Comparison of ENCODE assay signal across 8 cellular contexts in genomic region chr14:55097894-55098560, GRCh38. TPM values are rescaled to one million over a fixed set of nuclear protein-coding genes. Genes with fewer than 3 reads are reported as not detected.
DNase-seq lines count a peak whose midpoint lies in the region; ATAC-seq, FAIRE-seq and TF ChIP-seq lines count a peak whose summit lies in the region.

No MANE protein-coding gene starts in this region.

- CTCF ChIA-PET in activated CD4-positive, alpha-beta T cell treated with anti-CD3 and anti-CD28 coated beads for 36 hours (lab: Charles Lee) = interaction anchor here (0.5 to 1.9 kb wide), 9 partner anchors 9 to 234 kb away, joined by 3 to 9 read pairs (median 4); partner anchors contain the start of gene MAPK1IP1L
- CTCF ChIA-PET in endothelial cell of umbilical vein (lab: Charles Lee) = interaction anchor here (0.7 to 3.9 kb wide), 6 partner anchors 8 to 588 kb away, joined by 3 to 19 read pairs (median 4); partner anchors contain the start of gene CGRRF1

- no peak overlapping the region for H3K4me3 Mint-ChIP-seq in activated CD4-positive, alpha-beta T cell treated with anti-CD3 and anti-CD28 coated beads for 36 hours

- H3K27me3 Mint-ChIP-seq in activated CD4-positive, alpha-beta T cell treated with anti-CD3 and anti-CD28 coated beads for 36 hours = no peaks in the 10 kb centered on the region

- no peak overlapping the region for H3K4me2 ChIP-seq in endothelial cell of umbilical vein (ENCODE audit: insufficient read depth, low read length)

- H2AFZ ChIP-seq in endothelial cell of umbilical vein (ENCODE audit: low read depth, low read length) = peak overlapping the region; percentile 1

- no peaks in the 10 kb centered on the region for H3K9me1 ChIP-seq in endothelial cell of umbilical vein (replicated peaks; ENCODE audit: control insufficient read depth, extremely low read depth, insufficient read depth, low read length)

- no peaks in the 10 kb centered on the region for H3K9me3 Mint-ChIP-seq in activated CD4-positive, alpha-beta T cell treated with anti-CD3 and anti-CD28 coated beads for 36 hours (ENCODE audit: low read depth)

- peak; percentile 75 for ATAC-seq in activated CD4-positive, alpha-beta T cell treated with anti-CD3 and anti-CD28 coated beads for 36 hours
- ATAC-seq in HG03064 (IDR thresholded peaks at IDR 0.05; ENCODE audit: low read depth, unreplicated experiment) = peak; percentile 46

- DNase-seq in activated CD4-positive, alpha-beta T cell treated with anti-CD3 and anti-CD28 coated beads for 36 hours = peak; percentile 71
- DNase-seq in activated CD4-positive, alpha-beta T cell treated with anti-CD3 and anti-CD28 coated beads, Interleukin-2, amount 50 U/mL, for 1 hour = no peak
- peak in 3 of 5 experiments; percentile 26 to 88 (median 27) for DNase-seq in T-helper 2 cell
- DNase-seq in endothelial cell of umbilical vein (ENCODE audit: low read depth, low spot score) = no peak
- peak; percentile 21 for DNase-seq in stimulated activated CD8-positive, alpha-beta memory T cell treated with anti-CD3 and anti-CD28 coated beads, Interleukin-12 subunit alpha, Interleukin-12 subunit beta, amount 100 ng/mL, for 24 hours (ENCODE audit: extremely low read depth)
- no peak for DNase-seq in DMS153 (lab: John Stamatoyannopoulos, UW)
- DNase-seq in NCI-H748 treated with DMSO at 0.1 percent for 48 hours (lab: John Stamatoyannopoulos, UW) = no peak

- no peaks in the 10 kb centered on the region for H3K9me3 ChIP-seq in endothelial cell of umbilical vein (replicated peaks; ENCODE audit: control insufficient read depth, insufficient read depth, low read length)

- peaks cover 31% of the 10 kb centered on the region for H3K4me1 Mint-ChIP-seq in activated CD4-positive, alpha-beta T cell treated with anti-CD3 and anti-CD28 coated beads for 36 hours

- dilution Hi-C loops in endothelial cell of umbilical vein (cut with MboI; ENCODE audit: extremely low pct_ligation_motif_present, low sequenced_read_pairs) = no loop called here

- peak overlapping the region; percentile 81 for H3K27ac Mint-ChIP-seq in activated CD4-positive, alpha-beta T cell treated with anti-CD3 and anti-CD28 coated beads for 36 hours

- H3K36me3 ChIP-seq in endothelial cell of umbilical vein (ENCODE audit: control insufficient read depth in 2 of 2, extremely low read depth in 1 of 2, insufficient read depth in 2 of 2, low read length in 2 of 2) = no peaks in the 10 kb centered on the region

- H4K20me1 ChIP-seq in endothelial cell of umbilical vein (replicated peaks; ENCODE audit: control insufficient read depth, extremely low read depth, insufficient read depth, low read length) = no peaks in the 10 kb centered on the region

- no peak overlapping the region for H3K27ac ChIP-seq in endothelial cell of umbilical vein (ENCODE audit: insufficient read depth, low read depth, low read length)

- no peak for FAIRE-seq in endothelial cell of umbilical vein (lab: Jason Lieb, UNC)

- no peaks in the 10 kb centered on the region for H3K27me3 ChIP-seq in endothelial cell of umbilical vein (ENCODE audit: control insufficient read depth in 2 of 2, insufficient read depth in 2 of 2, low read length in 2 of 2)

- H3K4me1 ChIP-seq in endothelial cell of umbilical vein (ENCODE audit: control insufficient read depth, extremely low read depth, insufficient read depth, low read length) = peaks cover 13% of the 10 kb centered on the region

- BruUV-seq in endothelial cell of umbilical vein (replicated peaks; lab: Mats Ljungman, UMichigan) = no TSS peak

- no peaks in the 10 kb centered on the region for H3K79me2 ChIP-seq in endothelial cell of umbilical vein (ENCODE audit: control insufficient read depth, insufficient read depth, low read length)

- intact Hi-C loops in activated CD4-positive, alpha-beta T cell treated with anti-CD3 and anti-CD28 coated beads for 36 hours (cut with DNase I, micrococcal nuclease) = loop anchor here (1.0 to 10.0 kb wide), 4 partner anchors 29 to 334 kb away; partner anchors contain the start of gene MAPK1IP1L (in 1 of the 2)
- intact Hi-C loops in endothelial cell of umbilical vein (cut with micrococcal nuclease) = no loop called here

- no peaks in the 10 kb centered on the region for H3K36me3 Mint-ChIP-seq in activated CD4-positive, alpha-beta T cell treated with anti-CD3 and anti-CD28 coated beads for 36 hours (ENCODE audit: low read depth)

- no peak overlapping the region for H3K4me3 ChIP-seq in endothelial cell of umbilical vein (replicated peaks in 1 of 3; ENCODE audit: insufficient read depth in 1 of 3, low read depth in 1 of 3, low read length in 3 of 3)

- POLR2A ChIA-PET in activated CD4-positive, alpha-beta T cell treated with anti-CD3 and anti-CD28 coated beads for 36 hours (lab: Charles Lee) = interaction anchor here (0.7 to 1.5 kb wide), 4 partner anchors 10 to 256 kb away, joined by 3 to 5 read pairs (median 3); no protein-coding TSS in a partner anchor
- POLR2A ChIA-PET in endothelial cell of umbilical vein (lab: Charles Lee) = no interaction called here

- H3K9ac ChIP-seq in endothelial cell of umbilical vein (replicated peaks; ENCODE audit: extremely low read depth, insufficient read depth, low read length) = no peak overlapping the region

- no peak for TF ChIP-seq CTCF in endothelial cell of umbilical vein (IDR thresholded peaks at IDR 0.05; ENCODE audit: extremely low read depth in 1 of 2, insufficient read depth in 1 of 2, low read depth in 1 of 2, low read length in 2 of 2)

- no peak for TF ChIP-seq POLR2A in endothelial cell of umbilical vein (IDR thresholded peaks at IDR 0.05; ENCODE audit: low read depth, low read length)

TF ChIP-seq in endothelial cell of umbilical vein, 7 proteins besides CTCF, POLR2A, EP300 and RAD21:
- TF ChIP-seq EZH2 (IDR thresholded peaks at IDR 0.05; ENCODE audit: borderline replicate concordance, low read depth, low read length, severe bottlenecking) (no peak), GATA2 (IDR thresholded peaks at IDR 0.05; ENCODE audit: insufficient read depth, insufficient read length, low read depth, low read length) (no peak), MYC (IDR thresholded peaks at IDR 0.05; ENCODE audit: low read depth, low read length) (no peak), JUN (IDR thresholded peaks at IDR 0.05; ENCODE audit: borderline replicate concordance, insufficient read depth, insufficient read length, low read depth) (no peak), POLR2AphosphoS5 (IDR thresholded peaks at IDR 0.05; ENCODE audit: insufficient read depth, low read depth, low read length) (no peak), MAX (IDR thresholded peaks at IDR 0.05; ENCODE audit: insufficient read depth, insufficient read length) (no peak), FOS (IDR thresholded peaks at IDR 0.05; ENCODE audit: borderline replicate concordance, insufficient read depth, low read length) (no peak)

RNA-seq across cellular contexts. Expression of gene LGALS3, which starts 31.0 kb away (rescaled TPM):
- 1 to 10 TPM; 6.5 to 7.8 TPM for total RNA-seq in activated CD4-positive, alpha-beta T cell treated with anti-CD3 and anti-CD28 coated beads for 36 hours
- 27.8 and 33.8 TPM in 2 replicates for total RNA-seq in endothelial cell of umbilical vein
- polyA plus RNA-seq in endothelial cell of umbilical vein = 55.1 and 68.1 TPM in 2 replicates
- 20.6 and 31.7 TPM in 2 replicates for polyA plus RNA-seq in endothelial cell of umbilical vein (2011; cell fraction: cytosol; rRNA removed)
- polyA plus RNA-seq in endothelial cell of umbilical vein (2011; cell fraction: nucleus; rRNA removed) = 13.9 and 16.4 TPM in 2 replicates
- 49.4 and 57.6 TPM in 2 replicates for polyA plus RNA-seq in endothelial cell of umbilical vein (2012)
- polyA minus RNA-seq in endothelial cell of umbilical vein = 19.6 and 23.3 TPM in 2 replicates
- polyA minus RNA-seq in endothelial cell of umbilical vein (2011; cell fraction: cytosol; rRNA and poly(A)+ RNA removed) = 99.8 TPM
- polyA minus RNA-seq in endothelial cell of umbilical vein (2011; cell fraction: nucleus; rRNA and poly(A)+ RNA removed) = 4.0 and 5.2 TPM in 2 replicates

RNA-seq across cellular contexts. Expression of gene MAPK1IP1L, which starts 46.6 kb away (rescaled TPM):
- total RNA-seq in activated CD4-positive, alpha-beta T cell treated with anti-CD3 and anti-CD28 coated beads for 36 hours = 100 to 1,000 TPM in 1 of 2 experiments, 10 to 100 TPM in 1; 98.6 to 180 TPM
- 129 and 139 TPM in 2 replicates for total RNA-seq in endothelial cell of umbilical vein
- polyA plus RNA-seq in endothelial cell of umbilical vein = 208 and 244 TPM in 2 replicates
- polyA plus RNA-seq in endothelial cell of umbilical vein (2011; cell fraction: cytosol; rRNA removed) = 140 and 156 TPM in 2 replicates
- polyA plus RNA-seq in endothelial cell of umbilical vein (2011; cell fraction: nucleus; rRNA removed) = 61.1 and 78.5 TPM in 2 replicates
- 56.7 and 94.7 TPM in 2 replicates for polyA plus RNA-seq in endothelial cell of umbilical vein (2012)
- 288 and 322 TPM in 2 replicates for polyA minus RNA-seq in endothelial cell of umbilical vein
- 312 TPM for polyA minus RNA-seq in endothelial cell of umbilical vein (2011; cell fraction: cytosol; rRNA and poly(A)+ RNA removed)
- 60.5 and 75.3 TPM in 2 replicates for polyA minus RNA-seq in endothelial cell of umbilical vein (2011; cell fraction: nucleus; rRNA and poly(A)+ RNA removed)

Comparison
In these comparisons a context has a peak if more than half of its experiments do, and no peak if none do; other contexts are left out.
1. DNase-seq: peak in activated CD4-positive, alpha-beta T cell treated with anti-CD3 and anti-CD28 coated beads for 36 hours (single experiment), T-helper 2 cell (3 of 5) and stimulated activated CD8-positive, alpha-beta memory T cell treated with anti-CD3 and anti-CD28 coated beads, Interleukin-12 subunit alpha, Interleukin-12 subunit beta, amount 100 ng/mL, for 24 hours (single experiment); none in activated CD4-positive, alpha-beta T cell treated with anti-CD3 and anti-CD28 coated beads, Interleukin-2, amount 50 U/mL, for 1 hour (single experiment), endothelial cell of umbilical vein (single experiment), DMS153 (single experiment) and NCI-H748 treated with DMSO at 0.1 percent for 48 hours (single experiment).